1 cellular context compared by ENCODE assay signal in genomic region chr16:67284699-67285646, GRCh38.
TF ChIP-seq lines count a peak whose summit lies in the region.

No MANE protein-coding gene starts in this region.

TF ChIP-seq in GM23338, 12 proteins besides CTCF, POLR2A, EP300 and RAD21 (continued from another document):
- TF ChIP-seq, protein P1, sequence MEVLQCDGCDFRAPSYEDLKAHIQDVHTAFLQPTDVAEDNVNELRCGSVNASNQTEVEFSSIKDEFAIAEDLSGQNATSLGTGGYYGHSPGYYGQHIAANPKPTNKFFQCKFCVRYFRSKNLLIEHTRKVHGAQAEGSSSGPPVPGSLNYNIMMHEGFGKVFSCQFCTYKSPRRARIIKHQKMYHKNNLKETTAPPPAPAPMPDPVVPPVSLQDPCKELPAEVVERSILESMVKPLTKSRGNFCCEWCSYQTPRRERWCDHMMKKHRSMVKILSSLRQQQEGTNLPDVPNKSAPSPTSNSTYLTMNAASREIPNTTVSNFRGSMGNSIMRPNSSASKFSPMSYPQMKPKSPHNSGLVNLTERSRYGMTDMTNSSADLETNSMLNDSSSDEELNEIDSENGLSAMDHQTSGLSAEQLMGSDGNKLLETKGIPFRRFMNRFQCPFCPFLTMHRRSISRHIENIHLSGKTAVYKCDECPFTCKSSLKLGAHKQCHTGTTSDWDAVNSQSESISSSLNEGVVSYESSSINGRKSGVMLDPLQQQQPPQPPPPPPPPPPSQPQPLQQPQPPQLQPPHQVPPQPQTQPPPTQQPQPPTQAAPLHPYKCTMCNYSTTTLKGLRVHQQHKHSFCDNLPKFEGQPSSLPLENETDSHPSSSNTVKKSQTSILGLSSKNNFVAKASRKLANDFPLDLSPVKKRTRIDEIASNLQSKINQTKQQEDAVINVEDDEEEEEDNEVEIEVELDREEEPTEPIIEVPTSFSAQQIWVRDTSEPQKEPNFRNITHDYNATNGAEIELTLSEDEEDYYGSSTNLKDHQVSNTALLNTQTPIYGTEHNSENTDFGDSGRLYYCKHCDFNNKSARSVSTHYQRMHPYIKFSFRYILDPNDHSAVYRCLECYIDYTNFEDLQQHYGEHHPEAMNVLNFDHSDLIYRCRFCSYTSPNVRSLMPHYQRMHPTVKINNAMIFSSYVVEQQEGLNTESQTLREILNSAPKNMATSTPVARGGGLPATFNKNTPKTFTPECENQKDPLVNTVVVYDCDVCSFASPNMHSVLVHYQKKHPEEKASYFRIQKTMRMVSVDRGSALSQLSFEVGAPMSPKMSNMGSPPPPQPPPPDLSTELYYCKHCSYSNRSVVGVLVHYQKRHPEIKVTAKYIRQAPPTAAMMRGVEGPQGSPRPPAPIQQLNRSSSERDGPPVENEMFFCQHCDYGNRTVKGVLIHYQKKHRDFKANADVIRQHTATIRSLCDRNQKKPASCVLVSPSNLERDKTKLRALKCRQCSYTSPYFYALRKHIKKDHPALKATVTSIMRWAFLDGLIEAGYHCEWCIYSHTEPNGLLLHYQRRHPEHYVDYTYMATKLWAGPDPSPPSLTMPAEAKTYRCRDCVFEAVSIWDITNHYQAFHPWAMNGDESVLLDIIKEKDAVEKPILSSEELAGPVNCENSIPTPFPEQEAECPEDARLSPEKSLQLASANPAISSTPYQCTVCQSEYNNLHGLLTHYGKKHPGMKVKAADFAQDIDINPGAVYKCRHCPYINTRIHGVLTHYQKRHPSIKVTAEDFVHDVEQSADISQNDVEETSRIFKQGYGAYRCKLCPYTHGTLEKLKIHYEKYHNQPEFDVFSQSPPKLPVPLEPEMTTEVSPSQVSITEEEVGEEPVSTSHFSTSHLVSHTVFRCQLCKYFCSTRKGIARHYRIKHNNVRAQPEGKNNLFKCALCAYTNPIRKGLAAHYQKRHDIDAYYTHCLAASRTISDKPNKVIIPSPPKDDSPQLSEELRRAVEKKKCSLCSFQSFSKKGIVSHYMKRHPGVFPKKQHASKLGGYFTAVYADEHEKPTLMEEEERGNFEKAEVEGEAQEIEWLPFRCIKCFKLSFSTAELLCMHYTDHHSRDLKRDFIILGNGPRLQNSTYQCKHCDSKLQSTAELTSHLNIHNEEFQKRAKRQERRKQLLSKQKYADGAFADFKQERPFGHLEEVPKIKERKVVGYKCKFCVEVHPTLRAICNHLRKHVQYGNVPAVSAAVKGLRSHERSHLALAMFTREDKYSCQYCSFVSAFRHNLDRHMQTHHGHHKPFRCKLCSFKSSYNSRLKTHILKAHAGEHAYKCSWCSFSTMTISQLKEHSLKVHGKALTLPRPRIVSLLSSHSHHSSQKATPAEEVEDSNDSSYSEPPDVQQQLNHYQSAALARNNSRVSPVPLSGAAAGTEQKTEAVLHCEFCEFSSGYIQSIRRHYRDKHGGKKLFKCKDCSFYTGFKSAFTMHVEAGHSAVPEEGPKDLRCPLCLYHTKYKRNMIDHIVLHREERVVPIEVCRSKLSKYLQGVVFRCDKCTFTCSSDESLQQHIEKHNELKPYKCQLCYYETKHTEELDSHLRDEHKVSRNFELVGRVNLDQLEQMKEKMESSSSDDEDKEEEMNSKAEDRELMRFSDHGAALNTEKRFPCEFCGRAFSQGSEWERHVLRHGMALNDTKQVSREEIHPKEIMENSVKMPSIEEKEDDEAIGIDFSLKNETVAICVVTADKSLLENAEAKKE (CRISPR knock-in tag; IDR thresholded peaks at IDR 0.05): no peak
- TF ChIP-seq STAT1 (IDR thresholded peaks at IDR 0.05; ENCODE audit: unreplicated experiment) (no peak), JUNB (IDR thresholded peaks at IDR 0.05; ENCODE audit: unreplicated experiment) (no peak), EZH2 (IDR thresholded peaks at IDR 0.05; ENCODE audit: low read depth, unreplicated experiment) (no peak)
